In the genomic region with DNA sequence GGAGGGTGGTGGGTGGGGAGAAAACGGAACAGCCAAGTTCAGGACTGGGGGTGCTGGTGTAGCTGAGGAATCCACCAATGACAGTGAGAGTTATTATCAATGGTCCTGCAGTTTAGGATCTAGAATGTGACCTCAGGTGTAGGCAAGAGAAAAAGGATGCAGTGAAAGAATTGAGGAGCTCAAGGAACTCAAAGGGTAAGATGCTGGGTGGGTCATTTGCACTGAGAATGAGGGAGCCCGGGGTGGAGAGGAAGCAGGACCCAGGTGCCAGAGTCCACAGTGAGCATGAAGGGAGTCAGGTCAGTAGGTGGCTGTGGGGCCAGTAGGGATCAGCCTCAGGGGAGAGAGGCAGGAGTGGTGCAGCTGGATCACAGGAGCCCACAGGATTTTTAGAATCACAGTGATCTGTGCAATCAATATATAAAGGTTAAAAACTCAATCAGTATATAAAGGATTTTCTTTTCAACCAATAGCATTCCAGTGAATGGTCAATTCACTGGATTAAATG, we compare ENCODE assay signal across 25 cellular contexts. TPM values are rescaled to one million over a fixed set of nuclear protein-coding genes. Genes with fewer than 3 reads are reported as not detected.
DNase-seq lines count a peak whose midpoint lies in the region; FAIRE-seq and TF ChIP-seq lines count a peak whose summit lies in the region.
"Had no signal": no experiment of that assay in that cellular context is flagged by ENCODE, and none has a peak within 500 bp of the region (broad histone marks: within the 10 kb centered on the region; RNA-seq: fewer than 3 reads in every experiment).

No MANE protein-coding gene starts in this region.

- no peak for DNase-seq in HTR-8/SVneo (ENCODE audit: insufficient read length, low spot score)
- DNase-seq in adipocyte (ENCODE audit: low read depth) = no peak
- DNase-seq in kidney = peak; percentile 46
- DNase-seq in thyroid gland = peak in 1 of 2 donors; percentile 0
- no peak for DNase-seq in NCI-H524 (lab: John Stamatoyannopoulos, UW)
- no peak for DNase-seq in cerebellum (ENCODE audit: low spot score)
- DNase-seq in SJCRH30 = no peak
- DNase-seq in A673 (ENCODE audit: low spot score) = no peak
- DNase-seq: activated CD4-positive, alpha-beta memory T cell treated with anti-CD3 and anti-CD28 coated beads for 36 hours; activated CD4-positive, CD25-positive, alpha-beta regulatory T cell; activated gamma-delta T cell; activated naive CD8-positive, alpha-beta T cell treated with anti-CD3 and anti-CD28 coated beads, Interleukin-2, amount 50 U/mL, for 24 hours; activated T-cell treated with anti-CD3 and anti-CD28 coated beads for 4 hours; CD8-positive, alpha-beta T cell; DMS53; MM.1S; natural killer cell; NCI-H1436 treated with DMSO at 0.1 percent for 48 hours; NCI-H524 treated with DMSO at 0.1 percent for 48 hours; RPMI8226; stimulated activated CD4-positive, alpha-beta T cell treated with anti-CD3 and anti-CD28 coated beads, Interleukin-1b, Interleukin-23, amount 100 ng/mL, for 48 hours had no signal

- peak; percentile 42 for FAIRE-seq in HTR-8/SVneo (lab: Jason Lieb, UNC)
- FAIRE-seq in kidney (lab: Jason Lieb, UNC) = no peak
- FAIRE-seq: bronchial epithelial cell, endometrium had no signal

- H3K9ac ChIP-seq in adipocyte (ENCODE audit: low read length) = peak overlapping the region; percentile 67
- no peak overlapping the region for H3K9ac ChIP-seq in kidney (ENCODE audit: low read length in 2 of 2)
- H3K9ac ChIP-seq: parathyroid adenoma had no signal

- H3K9me3 ChIP-seq in adipocyte (ENCODE audit: control insufficient read depth, low read length) (peaks cover 6% of the 10 kb centered on the region), kidney (ENCODE audit: control insufficient read depth in 1 of 2, low read length in 2 of 2) (no peaks in the 10 kb centered on the region), thyroid gland (no peaks in the 10 kb centered on the region), SJCRH30 (replicated peaks) (no peaks in the 10 kb centered on the region), A673 (ENCODE audit: low read depth, low read length, poor library complexity, severe bottlenecking) (no peaks in the 10 kb centered on the region)
- H3K9me3 ChIP-seq: suprapubic skin had no signal

- intact Hi-C loops in kidney (cut with DNase I) (no loop called here), thyroid gland (cut with DNase I) (no loop called here), A673 (cut with micrococcal nuclease; ENCODE audit: unreplicated experiment) (no loop called here)

- H3K4me3 ChIP-seq in adipocyte (ENCODE audit: low read length) (peak overlapping the region; percentile 12), kidney (ENCODE audit: low read length in 2 of 2) (no peak overlapping the region), thyroid gland (replicated peaks in 1 of 3) (no peak overlapping the region), SJCRH30 (no peak overlapping the region), A673 (ENCODE audit: low read depth, low read length, poor library complexity, severe bottlenecking) (no peak overlapping the region)
- H3K4me3 ChIP-seq: suprapubic skin had no signal

- 85 to 87% methylated on average over 2 of the region's 2 CpGs for WGBS in thyroid gland, 2 donors

- H3K4me1 ChIP-seq in adipocyte (ENCODE audit: control insufficient read depth, insufficient read depth, low read length) (peaks cover 49% of the 10 kb centered on the region), kidney (ENCODE audit: control insufficient read depth in 1 of 2, insufficient read depth in 1 of 2, low read depth in 1 of 2, low read length in 2 of 2) (peaks cover 5 to 17% of the 10 kb centered on the region in 2 donors), thyroid gland (peaks cover 44 to 55% of the 10 kb centered on the region in 2 donors), SJCRH30 (peaks cover 4% of the 10 kb centered on the region; the same call in 1 of the 2 replicates), A673 (ENCODE audit: insufficient read depth, low read length, poor library complexity, severe bottlenecking) (no peaks in the 10 kb centered on the region)

- H3K27ac ChIP-seq in kidney (ENCODE audit: low read depth in 2 of 2, low read length in 2 of 2) (no peak overlapping the region), thyroid gland (peak overlapping the region; percentile 99 to 100 (median 99)), SJCRH30 (no peak overlapping the region), A673 (ENCODE audit: low read depth, low read length, poor library complexity, severe bottlenecking) (no peak overlapping the region)
- H3K27ac ChIP-seq: parathyroid adenoma, suprapubic skin had no signal

- CTCF ChIA-PET in A673 (lab: Charles Lee) = interaction anchor here (1.6 kb wide), 1 partner anchor 49 kb away, joined by 3 read pairs; no protein-coding TSS in a partner anchor

- no peak for TF ChIP-seq POLR2A in thyroid gland (IDR thresholded peaks at IDR 0.05)

- TF ChIP-seq CTCF in kidney (IDR thresholded peaks at IDR 0.05; ENCODE audit: borderline replicate concordance, extremely low read depth, insufficient read depth) (no peak), thyroid gland (IDR thresholded peaks at IDR 0.05) (no peak), A673 (conservative IDR thresholded peaks at IDR 0.05; ENCODE audit: low read depth, low read length) (no peak)

- POLR2A ChIA-PET in A673 (lab: Charles Lee; ENCODE audit: low non-redundant PET) = interaction anchor here (0.7 kb wide), 1 partner anchor 453 kb away, joined by 4 read pairs; no protein-coding TSS in a partner anchor

- H3K27me3 ChIP-seq in adipocyte (replicated peaks; ENCODE audit: control insufficient read depth, insufficient read depth, low read length) (no peaks in the 10 kb centered on the region), thyroid gland (no peaks in the 10 kb centered on the region), SJCRH30 (no peaks in the 10 kb centered on the region), A673 (replicated peaks; ENCODE audit: insufficient read depth, low read depth, low read length, poor library complexity) (peaks cover 14% of the 10 kb centered on the region)

- no peaks in the 10 kb centered on the region for H3K36me3 ChIP-seq in adipocyte (ENCODE audit: control insufficient read depth, insufficient read depth, low read length, severe bottlenecking)
- H3K36me3 ChIP-seq in kidney (ENCODE audit: control insufficient read depth in 1 of 2, insufficient read depth in 2 of 2, low read length in 2 of 2) = no peaks in the 10 kb centered on the region
- no peaks in the 10 kb centered on the region for H3K36me3 ChIP-seq in thyroid gland
- no peaks in the 10 kb centered on the region; the same call in 1 of the 2 replicates for H3K36me3 ChIP-seq in SJCRH30
- H3K36me3 ChIP-seq in A673 (ENCODE audit: insufficient read depth, low read length, poor library complexity, severe bottlenecking) = no peaks in the 10 kb centered on the region
- H3K36me3 ChIP-seq: suprapubic skin had no signal

- BruUV-seq in A673 (replicated peaks; lab: Mats Ljungman, UMichigan) = no TSS peak

RNA-seq across cellular contexts. Expression of a gene that starts 3.2 kb away (rescaled TPM):
- total RNA-seq in kidney (1,490 TPM), thyroid gland (100 to 1,000 TPM; 333 to 826 (median 460) TPM), cerebellum (not detected), A673 (2021) (0.79 and 1.0 TPM in 2 replicates)
- 173 TPM for polyA plus RNA-seq in kidney (ENCODE audit: insufficient read depth, low read depth, low replicate concordance)
- total RNA-seq in SJCRH30 (2014; rRNA removed; shearing (Covaris generic)) = 1.5 and 2.8 TPM in 2 replicates
- total RNA-seq: CD8-positive, alpha-beta T cell had no signal

RNA-seq across cellular contexts. Expression of a gene that starts 38.1 kb away (rescaled TPM):
- total RNA-seq in kidney (12.3 TPM), thyroid gland (1 to 10 TPM in 1 of 4 donors, under 1 TPM in 1, not detected in 2; 0.34 to 1.6 TPM), cerebellum (not detected), A673 (2021) (0.33 and 1.0 TPM in 2 replicates)
- polyA plus RNA-seq in kidney (ENCODE audit: insufficient read depth, low read depth, low replicate concordance) = 1.0 TPM
- total RNA-seq in SJCRH30 (2014; rRNA removed; shearing (Covaris generic)) = 45.7 and 49.0 TPM in 2 replicates
- total RNA-seq: activated CD4-positive, alpha-beta memory T cell treated with anti-CD3 and anti-CD28 coated beads for 36 hours; CD8-positive, alpha-beta T cell; natural killer cell had no signal

RNA-seq across cellular contexts. Expression of a gene that starts 44.6 kb away (rescaled TPM):
- total RNA-seq in kidney = 1.3 TPM
- not detected for polyA plus RNA-seq in kidney (ENCODE audit: insufficient read depth, low read depth, low replicate concordance)
- total RNA-seq in thyroid gland = 1 to 10 TPM in 1 of 4 donors, under 1 TPM in 3; 0.13 to 1.1 (median 0.42) TPM
- not detected for total RNA-seq in cerebellum
- 0.25 and 0.30 TPM in 2 replicates for total RNA-seq in SJCRH30 (2014; rRNA removed; shearing (Covaris generic))
- not detected in 2 replicates for total RNA-seq in A673 (2021)

Comparison
In these comparisons a context has a peak if more than half of its experiments do, and no peak if none do; other contexts are left out.
1. H3K27ac ChIP-seq: peak in thyroid gland (3 of 3); none in kidney (0 of 2), SJCRH30 (single experiment) and A673 (single experiment).
2. RNA of a gene that starts 3.2 kb away (total RNA-seq): 1,490 TPM in kidney (single experiment) and 333 to 826 TPM in thyroid gland; 1.5 to 2.8 TPM in SJCRH30, 0.79 to 1.0 TPM in A673 and not detected in cerebellum (single experiment); every median in the first group is over 10 times any median in the second.